31 cellular contexts compared by ENCODE assay signal in genomic region chr2:223973606-223974005, GRCh38.
"Had no signal": no experiment of that assay in that cellular context is flagged by ENCODE, and none has a peak within 500 bp of the region (broad histone marks: within the 10 kb centered on the region; RNA-seq: fewer than 3 reads in every experiment).

No MANE protein-coding gene starts in this region.

- H3K36me3 ChIP-seq: neural progenitor cell, ovary, transverse colon, uterus had no signal

- ATAC-seq: natural killer cell; psoas muscle; right cardiac atrium; sciatic nerve; stimulated activated memory B cell treated with anti-CD40 and anti-IgM and Interleukin-4, amounts not matched to agents 10 μg/mL and 1 μg/mL and 100 μg/mL, for 72 hours; stimulated activated naive CD8-positive, alpha-beta T cell treated with anti-CD3 and anti-CD28 coated beads, Interleukin-15, amount 100 ng/mL, for 72 hours; stimulated activated naive CD8-positive, alpha-beta T cell treated with anti-CD3 and anti-CD28 coated beads, Interleukin-15, Interleukin-2, amounts not matched to agents 100 U/mL and 50 U/mL, for 24 hours; upper lobe of right lung had no signal

- H3K4me3 Mint-ChIP-seq: natural killer cell; nephron; neural progenitor cell; stimulated activated memory B cell treated with anti-CD40 and anti-IgM and Interleukin-4, amounts not matched to agents 10 μg/mL and 1 μg/mL and 100 μg/mL, for 72 hours; stimulated activated naive CD8-positive, alpha-beta T cell treated with anti-CD3 and anti-CD28 coated beads, Interleukin-15, amount 100 ng/mL, for 72 hours; type B pancreatic cell had no signal

- H3K4me1 Mint-ChIP-seq: nephron, neural progenitor cell had no signal

- H3K9me3 Mint-ChIP-seq: natural killer cell; nephron; neural progenitor cell; stimulated activated memory B cell treated with anti-CD40 and anti-IgM and Interleukin-4, amounts not matched to agents 10 μg/mL and 1 μg/mL and 100 μg/mL, for 72 hours; stimulated activated naive CD8-positive, alpha-beta T cell treated with anti-CD3 and anti-CD28 coated beads, Interleukin-15, amount 100 ng/mL, for 72 hours; type B pancreatic cell had no signal

- H3K27ac Mint-ChIP-seq: natural killer cell; nephron; neural progenitor cell; progenitor cell of endocrine pancreas; stimulated activated memory B cell treated with anti-CD40 and anti-IgM and Interleukin-4, amounts not matched to agents 10 μg/mL and 1 μg/mL and 100 μg/mL, for 72 hours; stimulated activated naive CD8-positive, alpha-beta T cell treated with anti-CD3 and anti-CD28 coated beads, Interleukin-15, amount 100 ng/mL, for 72 hours; type B pancreatic cell had no signal

- H3K27me3 ChIP-seq: neural progenitor cell, ovary, spleen, suprapubic skin, testis, transverse colon, upper lobe of right lung, uterus had no signal

- H3K27ac ChIP-seq: neural progenitor cell, ovary, parathyroid adenoma, psoas muscle, skin epidermis, spleen, suprapubic skin, testis, tibial artery, transverse colon, upper lobe of right lung, uterus had no signal

- H3K4me2 ChIP-seq: neural progenitor cell, smooth muscle cell had no signal

- H3K9ac ChIP-seq: neural progenitor cell, parathyroid adenoma had no signal

- H2AFZ ChIP-seq: neural progenitor cell, parathyroid adenoma had no signal

- H3K4me3 ChIP-seq: neural progenitor cell, ovary, psoas muscle, skin epidermis, smooth muscle cell, spleen, suprapubic skin, testis, tibial artery, transverse colon, upper lobe of right lung, uterus had no signal

- H3K27me3 Mint-ChIP-seq: progenitor cell of endocrine pancreas; stimulated activated memory B cell treated with anti-CD40 and anti-IgM and Interleukin-4, amounts not matched to agents 10 μg/mL and 1 μg/mL and 100 μg/mL, for 72 hours; stimulated activated naive CD8-positive, alpha-beta T cell treated with anti-CD3 and anti-CD28 coated beads, Interleukin-15, amount 100 ng/mL, for 72 hours; type B pancreatic cell had no signal

- H3K79me2 ChIP-seq: parathyroid adenoma had no signal

- DNase-seq: natural killer cell; occipital lobe; ovary; posterior cingulate gyrus; psoas muscle; right cardiac atrium; spleen; stimulated activated CD4-positive, alpha-beta T cell treated with anti-CD3 and anti-CD28 coated beads, Interleukin-12 subunit alpha, Interleukin-12 subunit beta, amount 100 ng/mL, for 4 hours; stimulated activated CD4-positive, alpha-beta T cell treated with anti-CD3 and anti-CD28 coated beads, Interleukin-1b, Interleukin-23, amount 100 ng/mL, for 48 hours; stimulated activated CD4-positive, alpha-beta T cell treated with anti-CD3 and anti-CD28 coated beads, Interleukin-4, amount 100 ng/mL, for 1 hour; stimulated activated CD4-positive, alpha-beta T cell treated with anti-CD3 and anti-CD28 coated beads, Interleukin-4, amount 100 ng/mL, for 4 hours; stimulated activated CD8-positive, alpha-beta memory T cell treated with anti-CD3 and anti-CD28 coated beads, Interleukin-4, amount 100 ng/mL, for 48 hours; stimulated activated naive CD4-positive, alpha-beta T cell; stimulated activated naive CD8-positive, alpha-beta T cell treated with anti-CD3 and anti-CD28 coated beads, Interleukin-15, amount 100 ng/mL, for 72 hours; stimulated activated naive CD8-positive, alpha-beta T cell treated with anti-CD3 and anti-CD28 coated beads, Interleukin-15, Interleukin-2, amounts not matched to agents 100 U/mL and 50 U/mL, for 24 hours; substantia nigra; testis; tibial artery; transverse colon; upper lobe of right lung; uterus had no signal

- H3K9me3 ChIP-seq: ovary, psoas muscle, spleen, suprapubic skin, testis, tibial artery, transverse colon, upper lobe of right lung, uterus had no signal

- H3K36me3 Mint-ChIP-seq: natural killer cell, neural progenitor cell, type B pancreatic cell had no signal

- H3K4me1 ChIP-seq: neural progenitor cell, parathyroid adenoma, psoas muscle, suprapubic skin, transverse colon, upper lobe of right lung, uterus had no signal
